1 cellular context compared by ENCODE assay signal in genomic region chr3:101950985-101951733, GRCh38.
TF ChIP-seq lines count a peak whose summit lies in the region.

No MANE protein-coding gene starts in this region.

TF ChIP-seq in GM23338, 12 proteins besides CTCF, POLR2A, EP300 and RAD21 (continued from another document):
- TF ChIP-seq REST (IDR thresholded peaks at IDR 0.05; ENCODE audit: unreplicated experiment) (no peak), ZNF331 (CRISPR knock-in tag; IDR thresholded peaks at IDR 0.05; ENCODE audit: low read depth) (no peak), POLR2AphosphoS5 (IDR thresholded peaks at IDR 0.05; ENCODE audit: low read depth) (no peak), CREB1 (CRISPR knock-in tag; IDR thresholded peaks at IDR 0.05; ENCODE audit: low read depth) (no peak)
